ENCODE assay signal across 37 cellular contexts in genomic region chr2:147530033-147530432, GRCh38.
"Had no signal": no experiment of that assay in that cellular context is flagged by ENCODE, and none has a peak within 500 bp of the region (broad histone marks: within the 10 kb centered on the region; RNA-seq: fewer than 3 reads in every experiment).

No MANE protein-coding gene starts in this region.

- H3K27me3 Mint-ChIP-seq: activated CD4-positive, alpha-beta memory T cell treated with anti-CD3 and anti-CD28 coated beads for 36 hours; activated CD4-positive, alpha-beta T cell treated with anti-CD3 and anti-CD28 coated beads, Interleukin-2, amount 10 ng/mL, durations not matched to agents 24 days and 14 days; activated CD8-positive, alpha-beta T cell treated with anti-CD3 and anti-CD28 coated beads for 36 hours; activated naive CD8-positive, alpha-beta T cell treated with anti-CD3 and anti-CD28 coated beads for 36 hours; activated T-helper 17 cell treated with anti-CD3 and anti-CD28 coated beads, Interleukin-2, amount 50 U/mL, for 72 hours; central memory CD8-positive, alpha-beta T cell had no signal

- DNase-seq: activated B cell treated with CpG ODN at 0.5 μM for 24 hours; activated CD4-positive, alpha-beta memory T cell treated with anti-CD3 and anti-CD28 coated beads for 36 hours; activated CD4-positive, alpha-beta T cell treated with anti-CD3 and anti-CD28 coated beads for 4 hours; activated CD4-positive, alpha-beta T cell treated with anti-CD3 and anti-CD28 coated beads, Interleukin-2, amount 10 ng/mL, durations not matched to agents 24 days and 14 days; activated CD4-positive, alpha-beta T cell treated with anti-CD3 and anti-CD28 coated beads, Interleukin-2, amount 50 U/mL, for 1 hour; activated CD4-positive, alpha-beta T cell treated with anti-CD3 and anti-CD28 coated beads, Interleukin-2, amount 50 U/mL, for 4 hours; activated CD4-positive, CD25-positive, alpha-beta regulatory T cell treated with anti-CD3 and anti-CD28 coated beads, Interleukin-2, amount 50 U/mL, for 72 hours; activated CD8-positive, alpha-beta memory T cell treated with anti-CD3 and anti-CD28 coated beads, Interleukin-2, amount 50 U/mL, for 4 hours; activated CD8-positive, alpha-beta T cell treated with anti-CD3 and anti-CD28 coated beads for 36 hours; activated effector memory CD4-positive, alpha-beta T cell treated with anti-CD3 and anti-CD28 coated beads, Interleukin-2, amount 50 U/mL, for 16 hours; activated gamma-delta T cell treated with Interleukin-2 at 50 U/mL for 16 hours; activated naive CD4-positive, alpha-beta T cell; activated naive CD4-positive, alpha-beta T cell treated with anti-CD3 and anti-CD28 coated beads for 36 hours; activated naive CD4-positive, alpha-beta T cell treated with anti-CD3 and anti-CD28 coated beads, Interleukin-2, amount 50 U/mL, for 16 hours; activated naive CD8-positive, alpha-beta T cell treated with anti-CD3 and anti-CD28 coated beads for 36 hours; activated T-cell treated with anti-CD3 and anti-CD28 coated beads for 4 hours; activated T-cell treated with anti-CD3 and anti-CD28 coated beads, Interleukin-2, amount 50 U/mL, for 1 hour; activated T-cell treated with anti-CD3 and anti-CD28 coated beads, Interleukin-2, amount 50 U/mL, for 4 hours; activated T-cell treated with anti-CD3 and anti-CD28 coated beads, Interleukin-2, amount 50 U/mL, for 72 hours; adrenal gland; amniotic stem cell; aorta; body of pancreas; brain microvascular endothelial cell; caudate nucleus; cerebellar nuclear complex; T-helper 2 cell; T-helper 9 cell had no signal

- H3K27me3 ChIP-seq: adrenal gland, body of pancreas, brain microvascular endothelial cell, breast epithelium, cardiac muscle cell had no signal

- H3K9me3 Mint-ChIP-seq: activated B cell treated with CpG ODN at 0.5 μM for 24 hours; activated CD4-positive, alpha-beta memory T cell treated with anti-CD3 and anti-CD28 coated beads for 36 hours; activated CD4-positive, alpha-beta T cell treated with anti-CD3 and anti-CD28 coated beads, Interleukin-2, amount 10 ng/mL, durations not matched to agents 24 days and 14 days; activated CD8-positive, alpha-beta T cell treated with anti-CD3 and anti-CD28 coated beads for 36 hours; activated naive CD4-positive, alpha-beta T cell treated with anti-CD3 and anti-CD28 coated beads for 36 hours; activated naive CD4-positive, alpha-beta T cell treated with anti-CD3 and anti-CD28 coated beads, Interleukin-2, amount 50 U/mL, for 72 hours; activated naive CD8-positive, alpha-beta T cell treated with anti-CD3 and anti-CD28 coated beads for 36 hours; activated T-cell treated with anti-CD3 and anti-CD28 coated beads, Interleukin-2, amount 50 U/mL, for 4 hours; activated T-cell treated with anti-CD3 and anti-CD28 coated beads, Interleukin-2, amount 50 U/mL, for 72 hours; activated T-helper 1 cell treated with anti-CD3 and anti-CD28 coated beads, Interleukin-12 subunit alpha, Interleukin-12 subunit beta, Interleukin-2, Interleukin-4 antibody, amounts not matched to agents 30 ng/mL and 10 ng/mL and 1 ng/mL, durations not matched to agents 14 hours and 24 hours and 36 hours; activated T-helper 17 cell treated with anti-CD3 and anti-CD28 coated beads, Interleukin-2, amount 50 U/mL, for 72 hours; central memory CD8-positive, alpha-beta T cell; T-helper 1 cell treated with Interleukin-12 subunit alpha and Interleukin-12 subunit beta and Interleukin-4 antibody, amounts not matched to agents 30 μg/mL and 1 μg/mL, for 36 hours; T-helper 2 cell treated with Interferon-gamma antibody and Interleukin-4, amounts not matched to agents 5 μg/mL and 100 μg/mL, for 36 hours had no signal

- H3K4me3 Mint-ChIP-seq: activated B cell treated with CpG ODN at 0.5 μM for 24 hours; activated CD4-positive, alpha-beta memory T cell treated with anti-CD3 and anti-CD28 coated beads for 36 hours; activated CD4-positive, alpha-beta T cell treated with anti-CD3 and anti-CD28 coated beads, Interleukin-2, amount 10 ng/mL, durations not matched to agents 24 days and 14 days; activated CD8-positive, alpha-beta T cell treated with anti-CD3 and anti-CD28 coated beads for 36 hours; activated naive CD4-positive, alpha-beta T cell treated with anti-CD3 and anti-CD28 coated beads for 36 hours; activated naive CD8-positive, alpha-beta T cell treated with anti-CD3 and anti-CD28 coated beads for 36 hours; activated T-cell treated with anti-CD3 and anti-CD28 coated beads, Interleukin-2, amount 50 U/mL, for 4 hours; activated T-cell treated with anti-CD3 and anti-CD28 coated beads, Interleukin-2, amount 50 U/mL, for 72 hours; activated T-helper 1 cell treated with anti-CD3 and anti-CD28 coated beads, Interleukin-12 subunit alpha, Interleukin-12 subunit beta, Interleukin-2, Interleukin-4 antibody, amounts not matched to agents 30 ng/mL and 10 ng/mL and 1 ng/mL, durations not matched to agents 14 hours and 24 hours and 36 hours; activated T-helper 17 cell treated with anti-CD3 and anti-CD28 coated beads, Interleukin-2, amount 50 U/mL, for 72 hours; central memory CD8-positive, alpha-beta T cell; T-helper 1 cell treated with Interleukin-12 subunit alpha and Interleukin-12 subunit beta and Interleukin-4 antibody, amounts not matched to agents 30 μg/mL and 1 μg/mL, for 36 hours; T-helper 2 cell treated with Interferon-gamma antibody and Interleukin-4, amounts not matched to agents 5 μg/mL and 100 μg/mL, for 36 hours had no signal

- ATAC-seq: activated CD8-positive, alpha-beta T cell treated with anti-CD3 and anti-CD28 coated beads for 36 hours; activated naive CD4-positive, alpha-beta T cell treated with anti-CD3 and anti-CD28 coated beads, Interleukin-2, amount 50 U/mL, for 72 hours; activated T-cell treated with anti-CD3 and anti-CD28 coated beads, Interleukin-2, amount 50 U/mL, for 4 hours; activated T-cell treated with anti-CD3 and anti-CD28 coated beads, Interleukin-2, amount 50 U/mL, for 72 hours; activated T-helper 17 cell treated with anti-CD3 and anti-CD28 coated beads, Interleukin-2, amount 50 U/mL, for 72 hours; body of pancreas had no signal

- H3K27ac Mint-ChIP-seq: activated B cell treated with CpG ODN at 0.5 μM for 24 hours; activated CD4-positive, alpha-beta memory T cell treated with anti-CD3 and anti-CD28 coated beads for 36 hours; activated CD4-positive, alpha-beta T cell treated with anti-CD3 and anti-CD28 coated beads, Interleukin-2, amount 10 ng/mL, durations not matched to agents 24 days and 14 days; activated CD8-positive, alpha-beta T cell treated with anti-CD3 and anti-CD28 coated beads for 36 hours; activated naive CD4-positive, alpha-beta T cell treated with anti-CD3 and anti-CD28 coated beads for 36 hours; activated naive CD4-positive, alpha-beta T cell treated with anti-CD3 and anti-CD28 coated beads, Interleukin-2, amount 50 U/mL, for 72 hours; activated naive CD8-positive, alpha-beta T cell treated with anti-CD3 and anti-CD28 coated beads for 36 hours; activated T-cell treated with anti-CD3 and anti-CD28 coated beads, Interleukin-2, amount 50 U/mL, for 72 hours; activated T-helper 1 cell treated with anti-CD3 and anti-CD28 coated beads, Interleukin-12 subunit alpha, Interleukin-12 subunit beta, Interleukin-2, Interleukin-4 antibody, amounts not matched to agents 30 ng/mL and 10 ng/mL and 1 ng/mL, durations not matched to agents 14 hours and 24 hours and 36 hours; activated T-helper 17 cell treated with anti-CD3 and anti-CD28 coated beads, Interleukin-2, amount 50 U/mL, for 72 hours; T-helper 1 cell treated with Interleukin-12 subunit alpha and Interleukin-12 subunit beta and Interleukin-4 antibody, amounts not matched to agents 30 μg/mL and 1 μg/mL, for 36 hours; T-helper 2 cell treated with Interferon-gamma antibody and Interleukin-4, amounts not matched to agents 5 μg/mL and 100 μg/mL, for 36 hours had no signal

- H3K4me1 Mint-ChIP-seq: activated B cell treated with CpG ODN at 0.5 μM for 24 hours; central memory CD8-positive, alpha-beta T cell had no signal

- H3K9me3 ChIP-seq: adrenal gland, body of pancreas, breast epithelium had no signal

- H3K4me3 ChIP-seq: adrenal gland, body of pancreas, breast epithelium, cardiac muscle cell had no signal

- H3K36me3 Mint-ChIP-seq: activated CD4-positive, alpha-beta memory T cell treated with anti-CD3 and anti-CD28 coated beads for 36 hours; activated naive CD4-positive, alpha-beta T cell treated with anti-CD3 and anti-CD28 coated beads, Interleukin-2, amount 50 U/mL, for 72 hours; activated naive CD8-positive, alpha-beta T cell treated with anti-CD3 and anti-CD28 coated beads for 36 hours had no signal

- H3K27ac ChIP-seq: adrenal gland, body of pancreas, brain microvascular endothelial cell, breast epithelium, cardiac muscle cell, VCaP had no signal

- H3K36me3 ChIP-seq: adrenal gland, brain microvascular endothelial cell, breast epithelium, cardiac muscle cell had no signal

- H3K4me1 ChIP-seq: adrenal gland, breast epithelium had no signal
